In genomic region chrX:10090319-10090718, GRCh38 we compare ENCODE assay signal across 32 cellular contexts.
DNase-seq lines count a peak whose midpoint lies in the region; ATAC-seq and TF ChIP-seq lines count a peak whose summit lies in the region.
"Had no signal": no experiment of that assay in that cellular context is flagged by ENCODE, and none has a peak within 500 bp of the region (broad histone marks: within the 10 kb centered on the region; RNA-seq: fewer than 3 reads in every experiment).

No MANE protein-coding gene starts in this region.

- H3K36me3 ChIP-seq in left lung: peaks cover 0 to 16% of the 10 kb centered on the region in 2 donors
- H3K36me3 ChIP-seq: brain microvascular endothelial cell, colonic mucosa had no signal

- peak overlapping the region in 1 of 2 donors; percentile 50 for H3K27ac ChIP-seq in left lung
- H3K27ac ChIP-seq: brain microvascular endothelial cell, colonic mucosa, KMS-11 had no signal

- ATAC-seq in left ventricle myocardium superior: no peak
- peak; percentile 56 for ATAC-seq in left lung
- no peak for ATAC-seq in HG03469 (IDR thresholded peaks at IDR 0.05; ENCODE audit: unreplicated experiment)
- no peak for ATAC-seq in GM18909 (IDR thresholded peaks at IDR 0.05; ENCODE audit: poor library complexity, unreplicated experiment)
- ATAC-seq: activated CD8-positive, alpha-beta T cell treated with anti-CD3 and anti-CD28 coated beads for 36 hours; CD8-positive, alpha-beta T cell; GM12878; heart right ventricle; natural killer cell had no signal

- intact Hi-C loops in cardiac septum (cut with DNase I) (no loop called here), left ventricle myocardium superior (cut with micrococcal nuclease) (no loop called here), left lung (cut with DNase I) (no loop called here)

- DNase-seq in cardiac septum (ENCODE audit: low spot score): peak; percentile 46
- no peak for DNase-seq in left ventricle myocardium superior
- DNase-seq in cardiac fibroblast (ENCODE audit: low read depth in 2 of 2): peak; percentile 21 to 46
- no peak for DNase-seq in left lung
- no peak for DNase-seq in globus pallidus (ENCODE audit: low spot score)
- no peak for DNase-seq in RKO (ENCODE audit: low spot score)
- DNase-seq: 8988T; activated CD8-positive, alpha-beta T cell treated with anti-CD3 and anti-CD28 coated beads for 36 hours; activated naive CD4-positive, alpha-beta T cell treated with anti-CD3 and anti-CD28 coated beads for 36 hours; amniotic stem cell; brain microvascular endothelial cell; CD8-positive, alpha-beta T cell; colonic mucosa; effector CD8-positive, alpha-beta T cell; EL; foreskin fibroblast; H9; heart right ventricle; lower lobe of right lung; natural killer cell; NCI-H1436; NCI-H2081 treated with DMSO at 0.1 percent for 48 hours; NCI-H2227 treated with DMSO at 0.1 percent for 48 hours; occipital lobe; SIG-M5; stimulated activated CD4-positive, alpha-beta T cell treated with anti-CD3 and anti-CD28 coated beads, Interleukin-15, amount 100 ng/mL, for 24 hours; stimulated activated CD4-positive, alpha-beta T cell treated with anti-CD3 and anti-CD28 coated beads, Interleukin-4, amount 100 ng/mL, for 4 hours; substantia nigra had no signal

- H3K4me3 ChIP-seq in cardiac fibroblast (replicated peaks in 1 of 2; ENCODE audit: low read depth in 2 of 2, low read length in 2 of 2) (no peak overlapping the region), left lung (no peak overlapping the region)
- H3K4me3 ChIP-seq: colonic mucosa, GM12878, heart right ventricle, lower lobe of right lung had no signal

- no peaks in the 10 kb centered on the region for H3K9me3 ChIP-seq in left lung
- H3K9me3 ChIP-seq: colonic mucosa, heart right ventricle, lower lobe of right lung had no signal

- TF ChIP-seq CTCF in cardiac fibroblast (IDR thresholded peaks at IDR 0.05; ENCODE audit: low read depth, low read length): no peak
- TF ChIP-seq CTCF in left lung (IDR thresholded peaks at IDR 0.05): no peak

- peaks cover 0 to 15% of the 10 kb centered on the region in 2 donors for H3K4me1 ChIP-seq in left lung
- H3K4me1 ChIP-seq: colonic mucosa had no signal

- H3K27me3 ChIP-seq in left lung: no peaks in the 10 kb centered on the region
- H3K27me3 ChIP-seq: brain microvascular endothelial cell, colonic mucosa had no signal

Comparison
In these comparisons a context has a peak if more than half of its experiments do, and no peak if none do; other contexts are left out.
1. DNase-seq: peak in cardiac septum (single experiment) and cardiac fibroblast (2 of 2); none in left ventricle myocardium superior (single experiment), left lung (0 of 2), globus pallidus (single experiment) and RKO (single experiment).